ENCODE assay signal across 11 cellular contexts in the genomic region with DNA sequence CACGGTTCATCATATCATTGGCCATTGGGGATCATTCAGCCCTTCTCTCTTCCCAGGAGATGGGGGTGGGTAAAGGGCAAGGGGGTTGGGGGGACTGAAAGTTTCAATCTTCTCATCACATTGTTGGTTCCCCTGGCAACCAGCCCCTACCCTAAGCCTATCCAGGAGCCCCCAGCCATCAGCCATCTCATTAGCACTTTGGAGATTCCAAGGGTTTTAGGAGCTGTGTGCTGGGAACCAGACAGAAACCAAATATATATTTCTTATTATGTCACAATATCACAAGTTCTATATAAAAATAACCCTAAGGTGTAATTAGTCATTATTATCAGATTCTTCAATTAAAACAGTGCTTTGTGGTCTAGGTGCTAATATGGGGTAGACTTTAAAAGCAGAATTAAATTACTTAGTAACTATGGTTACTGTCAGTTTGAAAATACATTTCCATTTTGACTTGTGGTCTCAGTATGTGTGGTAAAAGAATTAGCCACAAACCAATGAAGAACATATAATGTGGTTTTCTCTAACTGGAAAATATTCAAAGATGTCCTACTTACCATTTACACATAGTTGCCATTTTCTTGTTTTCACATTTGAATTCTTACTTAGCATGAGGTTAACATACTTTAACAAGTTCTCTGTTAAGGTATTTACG. TPM values are rescaled to one million over a fixed set of nuclear protein-coding genes. Genes with fewer than 3 reads are reported as not detected.
DNase-seq lines count a peak whose midpoint lies in the region; ATAC-seq lines count a peak whose summit lies in the region.
"Had no signal": no experiment of that assay in that cellular context is flagged by ENCODE, and none has a peak within 500 bp of the region (broad histone marks: within the 10 kb centered on the region; RNA-seq: fewer than 3 reads in every experiment).

No MANE protein-coding gene starts in this region.

- peak overlapping the region; percentile 48 for H3K27ac Mint-ChIP-seq in activated CD4-positive, alpha-beta T cell treated with anti-CD3 and anti-CD28 coated beads, Interleukin-2, amount 10 ng/mL, durations not matched to agents 7 days and 5 days
- no peak overlapping the region for H3K27ac Mint-ChIP-seq in stimulated activated effector memory CD8-positive, alpha-beta T cell treated with anti-CD3 and anti-CD28 coated beads, Interleukin-12 subunit alpha, Interleukin-12 subunit beta, amount 100 ng/mL, for 72 hours

- no peaks in the 10 kb centered on the region for H3K27me3 Mint-ChIP-seq in activated CD4-positive, alpha-beta T cell treated with anti-CD3 and anti-CD28 coated beads, Interleukin-2, amount 10 ng/mL, durations not matched to agents 7 days and 5 days

- no peak for DNase-seq in activated CD4-positive, alpha-beta T cell treated with anti-CD3 and anti-CD28 coated beads, Interleukin-2, amount 10 ng/mL, durations not matched to agents 7 days and 5 days
- no peak for DNase-seq in activated CD4-positive, alpha-beta T cell treated with anti-CD3 and anti-CD28 coated beads, Interleukin-2, amount 50 U/mL, for 48 hours
- DNase-seq in MV-4-11 (lab: John Stamatoyannopoulos, UW) (peak; percentile 49), cerebellar cortex (ENCODE audit: low spot score) (no peak), activated gamma-delta T cell treated with Interleukin-2 at 50 U/mL for 16 hours (no peak)
- DNase-seq in stimulated activated effector memory CD8-positive, alpha-beta T cell treated with anti-CD3 and anti-CD28 coated beads, Interleukin-12 subunit alpha, Interleukin-12 subunit beta, amount 100 ng/mL, for 72 hours (ENCODE audit: low spot score in 2 of 2), result no peak
- no peak for DNase-seq in stimulated activated CD8-positive, alpha-beta memory T cell treated with anti-CD3 and anti-CD28 coated beads, Interleukin-4, amount 100 ng/mL, for 48 hours
- DNase-seq: NCI-H2171 had no signal

- no peak overlapping the region for H3K4me3 Mint-ChIP-seq in activated CD4-positive, alpha-beta T cell treated with anti-CD3 and anti-CD28 coated beads, Interleukin-2, amount 10 ng/mL, durations not matched to agents 7 days and 5 days
- peak overlapping the region; percentile 28 for H3K4me3 Mint-ChIP-seq in stimulated activated effector memory CD8-positive, alpha-beta T cell treated with anti-CD3 and anti-CD28 coated beads, Interleukin-12 subunit alpha, Interleukin-12 subunit beta, amount 100 ng/mL, for 72 hours

- CTCF ChIA-PET in activated CD4-positive, alpha-beta T cell treated with anti-CD3 and anti-CD28 coated beads, Interleukin-2, amount 10 ng/mL, durations not matched to agents 7 days and 5 days (lab: Charles Lee), result interaction anchor here (0.7 kb wide), 1 partner anchor 10 kb away, joined by 3 read pairs; no protein-coding TSS in a partner anchor

- POLR2A ChIA-PET in activated CD4-positive, alpha-beta T cell treated with anti-CD3 and anti-CD28 coated beads, Interleukin-2, amount 10 ng/mL, durations not matched to agents 7 days and 5 days (lab: Charles Lee), result no interaction called here

- peaks cover 8% of the 10 kb centered on the region for H3K9me3 Mint-ChIP-seq in activated CD4-positive, alpha-beta T cell treated with anti-CD3 and anti-CD28 coated beads, Interleukin-2, amount 10 ng/mL, durations not matched to agents 7 days and 5 days
- no peaks in the 10 kb centered on the region for H3K9me3 Mint-ChIP-seq in stimulated activated effector memory CD8-positive, alpha-beta T cell treated with anti-CD3 and anti-CD28 coated beads, Interleukin-12 subunit alpha, Interleukin-12 subunit beta, amount 100 ng/mL, for 72 hours

- peaks cover 7% of the 10 kb centered on the region for H3K36me3 Mint-ChIP-seq in activated CD4-positive, alpha-beta T cell treated with anti-CD3 and anti-CD28 coated beads, Interleukin-2, amount 10 ng/mL, durations not matched to agents 7 days and 5 days (ENCODE audit: low read depth)
- H3K36me3 Mint-ChIP-seq in stimulated activated effector memory CD8-positive, alpha-beta T cell treated with anti-CD3 and anti-CD28 coated beads, Interleukin-12 subunit alpha, Interleukin-12 subunit beta, amount 100 ng/mL, for 72 hours, result peaks cover 34% of the 10 kb centered on the region

- ATAC-seq in HG02798 (IDR thresholded peaks at IDR 0.05; ENCODE audit: poor library complexity, unreplicated experiment), result peak; percentile 77
- ATAC-seq in stimulated activated effector memory CD8-positive, alpha-beta T cell treated with anti-CD3 and anti-CD28 coated beads, Interleukin-12 subunit alpha, Interleukin-12 subunit beta, amount 100 ng/mL, for 72 hours, result peak; percentile 63
- ATAC-seq: A549 had no signal

- peaks cover 24% of the 10 kb centered on the region for H3K4me1 Mint-ChIP-seq in activated CD4-positive, alpha-beta T cell treated with anti-CD3 and anti-CD28 coated beads, Interleukin-2, amount 10 ng/mL, durations not matched to agents 7 days and 5 days
- peaks cover 20% of the 10 kb centered on the region for H3K4me1 Mint-ChIP-seq in stimulated activated effector memory CD8-positive, alpha-beta T cell treated with anti-CD3 and anti-CD28 coated beads, Interleukin-12 subunit alpha, Interleukin-12 subunit beta, amount 100 ng/mL, for 72 hours

RNA-seq across cellular contexts. Expression of a gene that starts 28.1 kb away (rescaled TPM):
- total RNA-seq in activated CD4-positive, alpha-beta T cell treated with anti-CD3 and anti-CD28 coated beads, Interleukin-2, amount 10 ng/mL, durations not matched to agents 7 days and 5 days, result under 1 TPM; 0.48 to 0.57 TPM
- total RNA-seq: H1 had no signal

RNA-seq across cellular contexts. Expression of a gene that starts 59.6 kb away (rescaled TPM):
- not detected for total RNA-seq in activated CD4-positive, alpha-beta T cell treated with anti-CD3 and anti-CD28 coated beads, Interleukin-2, amount 10 ng/mL, durations not matched to agents 7 days and 5 days
- total RNA-seq: H1 had no signal
